ENCODE assay signal across 1 cellular context in the genomic region with DNA sequence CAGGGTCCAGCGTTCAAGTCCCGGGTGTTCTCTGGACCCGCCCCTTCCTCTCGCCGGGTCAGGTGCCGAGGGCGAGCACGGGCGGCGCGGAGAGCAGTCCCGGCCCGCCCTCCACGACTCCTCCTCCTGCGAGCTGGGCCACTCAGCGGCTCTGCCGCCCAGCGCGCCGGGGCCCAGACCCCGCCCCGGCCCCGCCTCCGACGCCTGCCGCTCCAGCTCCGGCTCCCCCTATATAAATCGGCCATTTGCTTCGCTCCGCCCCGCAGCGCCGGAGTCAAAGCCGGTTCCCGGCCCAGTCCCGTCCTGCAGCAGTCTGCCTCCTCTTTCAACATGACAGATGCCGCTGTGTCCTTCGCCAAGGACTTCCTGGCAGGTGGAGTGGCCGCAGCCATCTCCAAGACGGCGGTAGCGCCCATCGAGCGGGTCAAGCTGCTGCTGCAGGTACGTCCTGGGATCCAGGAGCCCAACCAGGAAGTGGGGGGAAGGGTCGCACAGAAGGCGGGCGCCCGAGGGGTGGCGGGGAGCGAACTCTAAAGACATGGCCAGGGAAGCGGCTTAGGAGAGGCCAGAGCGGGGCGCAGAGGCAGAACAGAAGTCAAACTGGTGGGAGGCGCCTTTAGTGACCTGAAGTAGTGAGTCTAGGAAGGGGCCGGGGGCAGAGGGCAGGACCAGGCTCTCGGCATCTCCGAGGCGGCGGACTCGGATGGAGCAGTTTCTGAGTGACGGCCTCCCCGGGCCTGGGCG.
TF ChIP-seq lines count a peak whose summit lies in the region.

Gene SLC25A5, plus strand, starts transcription at position 259 of the 744 bp plus-strand sequence. Its CDS starts 72 bp downstream, at position 331.

TF ChIP-seq in H1, 55 proteins besides CTCF, POLR2A, EP300 and RAD21:
- TF ChIP-seq HDAC6 (IDR thresholded peaks at IDR 0.05; ENCODE audit: low read depth, low read length) (no peak), POLR2AphosphoS5 (IDR thresholded peaks at IDR 0.05; ENCODE audit: low read depth, low read length) (peak; percentile 84; the same call in 1 of the 2 replicates), PHF8 (conservative IDR thresholded peaks at IDR 0.05; ENCODE audit: low read depth, low read length) (peak; percentile 76), TAF7 (optimal IDR thresholded peaks at IDR 0.05; ENCODE audit: borderline replicate concordance, low read depth, low read length) (peak; percentile 40), EGR1 (IDR thresholded peaks at IDR 0.05; ENCODE audit: borderline replicate concordance, low read depth, low read length) (no peak), CHD2 (IDR thresholded peaks at IDR 0.05; ENCODE audit: low read length) (0 out of 2 replicates have a peak, but pooled peaks have one; percentile 11), ATF2 (IDR thresholded peaks at IDR 0.05; ENCODE audit: low read length) (no peak), SP1 (IDR thresholded peaks at IDR 0.05; ENCODE audit: low read depth, low read length) (0 out of 2 replicates have a peak, but pooled peaks have one; percentile 8), TBP (IDR thresholded peaks at IDR 0.05; ENCODE audit: low read depth, low read length) (peak; percentile 85), SUZ12 (IDR thresholded peaks at IDR 0.05; ENCODE audit: low read length) (no peak), SAP30 (IDR thresholded peaks at IDR 0.05; ENCODE audit: insufficient read depth, insufficient replicate concordance, low read length) (no peak), YY1 (IDR thresholded peaks at IDR 0.05; ENCODE audit: low read depth, low read length) (peak; percentile 72), TAF1 (IDR thresholded peaks at IDR 0.05; ENCODE audit: low read depth, low read length) (peak; percentile 71), SP4 (IDR thresholded peaks at IDR 0.05; ENCODE audit: low read length) (no peak)
- TF ChIP-seq, protein P1, sequence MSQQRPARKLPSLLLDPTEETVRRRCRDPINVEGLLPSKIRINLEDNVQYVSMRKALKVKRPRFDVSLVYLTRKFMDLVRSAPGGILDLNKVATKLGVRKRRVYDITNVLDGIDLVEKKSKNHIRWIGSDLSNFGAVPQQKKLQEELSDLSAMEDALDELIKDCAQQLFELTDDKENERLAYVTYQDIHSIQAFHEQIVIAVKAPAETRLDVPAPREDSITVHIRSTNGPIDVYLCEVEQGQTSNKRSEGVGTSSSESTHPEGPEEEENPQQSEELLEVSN (IDR thresholded peaks at IDR 0.05) = peak; percentile 95
- TF ChIP-seq, protein P2, sequence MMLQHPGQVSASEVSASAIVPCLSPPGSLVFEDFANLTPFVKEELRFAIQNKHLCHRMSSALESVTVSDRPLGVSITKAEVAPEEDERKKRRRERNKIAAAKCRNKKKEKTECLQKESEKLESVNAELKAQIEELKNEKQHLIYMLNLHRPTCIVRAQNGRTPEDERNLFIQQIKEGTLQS (IDR thresholded peaks at IDR 0.05; ENCODE audit: insufficient read depth, low read depth, low read length) = no peak
- TF ChIP-seq, protein P3, sequence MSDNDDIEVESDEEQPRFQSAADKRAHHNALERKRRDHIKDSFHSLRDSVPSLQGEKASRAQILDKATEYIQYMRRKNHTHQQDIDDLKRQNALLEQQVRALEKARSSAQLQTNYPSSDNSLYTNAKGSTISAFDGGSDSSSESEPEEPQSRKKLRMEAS (IDR thresholded peaks at IDR 0.05) = peak; percentile 21; the same call in 1 of the 2 replicates
TF ChIP-seq in H1: peak in this region for 10.
